8 cellular contexts compared by ENCODE assay signal in genomic region chr10:96043157-96043894, GRCh38. TPM values are rescaled to one million over a fixed set of nuclear protein-coding genes. Genes with fewer than 3 reads are reported as not detected.
DNase-seq lines count a peak whose midpoint lies in the region; ATAC-seq, FAIRE-seq and TF ChIP-seq lines count a peak whose summit lies in the region.

Gene CCNJ (plus strand): TSS chr10:96043583. CDS start chr10:96044394, 811 bp downstream.

- peak within 1 kb of the TSS; percentile 80 for H3K9ac ChIP-seq in mucosa of stomach (ENCODE audit: low read length)

- no peaks in the 10 kb centered on the region for H3K27me3 ChIP-seq in mucosa of stomach (ENCODE audit: control insufficient read depth, insufficient read depth, low read length)

- H3K36me3 ChIP-seq in mucosa of stomach (ENCODE audit: control insufficient read depth, insufficient read depth, low read length), result no peaks in the 10 kb centered on the region

- no peak for FAIRE-seq in D721Med (lab: Jason Lieb, UNC)
- peak; percentile 68 for FAIRE-seq in HTR-8/SVneo (lab: Jason Lieb, UNC)

- H3K4me1 ChIP-seq in mucosa of stomach (ENCODE audit: control insufficient read depth, insufficient read depth, low read length), result peaks cover 6% of the 10 kb centered on the region

- ATAC-seq in GM21381 (IDR thresholded peaks at IDR 0.05; ENCODE audit: unreplicated experiment) (peak; percentile 83), esophagus mucosa (peak; percentile 95)

- DNase-seq in D721Med (ENCODE audit: insufficient read length, low spot score), result peak; percentile 90
- DNase-seq in HTR-8/SVneo (ENCODE audit: insufficient read length, low spot score), result peak; percentile 93
- peak; percentile 95 for DNase-seq in OCI-M1 (lab: John Stamatoyannopoulos, UW)
- DNase-seq in activated T-cell treated with anti-CD3 and anti-CD28 coated beads for 48 hours (ENCODE audit: low read depth), result peak; percentile 80
- DNase-seq in stimulated activated CD8-positive, alpha-beta memory T cell treated with anti-CD3 and anti-CD28 coated beads, Interleukin-4, amount 100 ng/mL, for 4 hours (ENCODE audit: low read depth in 2 of 2, low spot score in 1 of 2), result peak; percentile 49 to 68

- no peaks in the 10 kb centered on the region for H3K9me3 ChIP-seq in mucosa of stomach (ENCODE audit: control insufficient read depth, low read length)

- peak within 1 kb of the TSS; percentile 62 for H3K4me3 ChIP-seq in mucosa of stomach (ENCODE audit: low read length)

- no peak for TF ChIP-seq CTCF in D721Med (IDR thresholded peaks at IDR 0.05; ENCODE audit: insufficient read depth, missing control alignments)

RNA-seq across cellular contexts. Expression of gene CCNJ, which starts in this region (rescaled TPM):
- 2.4 TPM for total RNA-seq in esophagus mucosa

Comparison
In these comparisons a context has a peak if more than half of its experiments do, and no peak if none do; other contexts are left out.
1. Peak in every context shown above with its lines: DNase-seq, ATAC-seq and H3K4me3 ChIP-seq.